9 cellular contexts compared by ENCODE assay signal in genomic region chr5:175657593-175658271, GRCh38. TPM values are rescaled to one million over a fixed set of nuclear protein-coding genes. Genes with fewer than 3 reads are reported as not detected.
DNase-seq lines count a peak whose midpoint lies in the region; ATAC-seq and TF ChIP-seq lines count a peak whose summit lies in the region.
"Had no signal": no experiment of that assay in that cellular context is flagged by ENCODE, and none has a peak within 500 bp of the region (broad histone marks: within the 10 kb centered on the region; RNA-seq: fewer than 3 reads in every experiment).

TSS of gene HRH2 (plus strand) at chr5:175658071. CDS start at chr5:175683234, 25,163 bp downstream.

- TF ChIP-seq CTCF in heart left ventricle (IDR thresholded peaks at IDR 0.05): no peak

- intact Hi-C loops in heart left ventricle (cut with DNase I) (loop anchor here in 3 of 10 donors (1.0 to 10.0 kb wide), 5 partner anchors 55 to 123 kb away; no protein-coding TSS in a partner anchor), posterior cingulate gyrus (cut with DNase I) (no loop called here)

- H3K4me1 ChIP-seq in heart left ventricle: peaks cover 0 to 51% (median 8%) of the 10 kb centered on the region in 12 donors

- H3K9me3 ChIP-seq in heart left ventricle: no peaks in the 10 kb centered on the region

- H3K27ac ChIP-seq in heart left ventricle: peak within 1 kb of the TSS in 11 of 12 donors; percentile 66 to 91 (median 85)

- TF ChIP-seq POLR2A in heart left ventricle (IDR thresholded peaks at IDR 0.05): no peak

- peak; percentile 43 to 83 (median 71) for ATAC-seq in heart left ventricle
- no peak for ATAC-seq in GM19467 (IDR thresholded peaks at IDR 0.05; ENCODE audit: unreplicated experiment)

- WGBS in heart left ventricle, 4 donors: 1 to 2% (median 2%) methylated on average over 40 to 58 of the region's 58 CpGs

- no peaks in the 10 kb centered on the region for H3K36me3 ChIP-seq in heart left ventricle

- H3K4me3 ChIP-seq in heart left ventricle: peak within 1 kb of the TSS; percentile 57 to 93 (median 74)

- peaks cover 0 to 6% (median 0%) of the 10 kb centered on the region in 9 donors for H3K27me3 ChIP-seq in heart left ventricle

- peak; percentile 59 for DNase-seq in CD1c-positive myeloid dendritic cell (ENCODE audit: extremely low spot score)
- peak; percentile 24 for DNase-seq in NCI-H2227 (lab: John Stamatoyannopoulos, UW; ENCODE audit: unreplicated experiment)
- peak; percentile 62 to 75 for DNase-seq in activated T-cell treated with anti-CD3 and anti-CD28 coated beads, Interleukin-2, amount 50 U/mL, for 48 hours
- DNase-seq in heart left ventricle: peak; percentile 56 to 72 (median 70)
- DNase-seq in posterior cingulate gyrus: peak in 7 of 10 donors; percentile 53 to 92 (median 66)
- DNase-seq in NK-92 treated with Interleukin-12 subunit alpha and Interleukin-12 subunit beta, amount 100 ng/mL, for 24 hours (lab: John Stamatoyannopoulos, UW): no peak
- DNase-seq in cerebellar cortex (ENCODE audit: low spot score): no peak

RNA-seq across cellular contexts. Expression of gene HRH2, which starts in this region (rescaled TPM):
- 10 to 100 TPM; 26.0 to 66.0 (median 37.7) TPM for total RNA-seq in heart left ventricle
- polyA plus RNA-seq in heart left ventricle: 10 to 100 TPM; 27.8 to 34.6 TPM
- total RNA-seq: dermis microvascular lymphatic vessel endothelial cell had no signal

Comparison
In these comparisons a context has a peak if more than half of its experiments do, and no peak if none do; other contexts are left out.
1. DNase-seq: peak in CD1c-positive myeloid dendritic cell (single experiment), NCI-H2227 (single experiment), activated T-cell treated with anti-CD3 and anti-CD28 coated beads, Interleukin-2, amount 50 U/mL, for 48 hours (2 of 2), heart left ventricle (5 of 5) and posterior cingulate gyrus (7 of 10); none in NK-92 treated with Interleukin-12 subunit alpha and Interleukin-12 subunit beta, amount 100 ng/mL, for 24 hours (single experiment) and cerebellar cortex (single experiment).